In the genomic region with DNA sequence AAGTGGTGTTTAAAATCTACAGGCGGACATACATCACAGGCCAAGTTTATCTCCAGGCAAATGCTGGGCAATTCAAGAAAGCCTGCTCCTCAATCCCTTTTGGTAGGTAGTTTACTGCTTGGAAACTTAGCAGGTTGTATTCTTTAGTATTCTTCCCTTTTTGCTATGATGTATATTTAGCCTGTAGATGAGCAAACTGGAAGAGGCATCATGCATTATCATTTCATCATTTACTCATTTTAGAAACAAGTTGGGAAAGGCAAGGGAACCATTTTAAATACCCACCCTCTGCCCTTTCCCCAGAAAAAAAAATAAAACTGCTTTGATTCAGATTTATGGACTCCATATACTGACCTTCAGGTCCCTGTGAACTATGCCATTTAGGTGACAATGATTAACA, we compare ENCODE assay signal across 10 cellular contexts.
A peak's percentile ranks its signal among the peaks of the same experiment; 100 is the strongest.
DNase-seq lines count a peak whose midpoint lies in the region; ATAC-seq, FAIRE-seq and TF ChIP-seq lines count a peak whose summit lies in the region.
"Had no signal": no experiment of that assay in that cellular context is flagged by ENCODE, and none has a peak within 500 bp of the region (broad histone marks: within the 10 kb centered on the region; RNA-seq: fewer than 3 reads in every experiment).

No MANE protein-coding gene starts in this region.

- POLR2A ChIA-PET in CD4-positive, alpha-beta T cell (lab: Charles Lee) = interaction anchor here (1.1 to 2.2 kb wide), 8 partner anchors 9 to 357 kb away, joined by 3 to 20 read pairs (median 6); no protein-coding TSS in a partner anchor

- H3K27me3 ChIP-seq in CD4-positive, alpha-beta T cell (ENCODE audit: control insufficient read depth, insufficient read depth, low read length) = no peaks in the 10 kb centered on the region
- H3K27me3 ChIP-seq in osteoblast (ENCODE audit: insufficient read depth, low read length) = no peaks in the 10 kb centered on the region

- H3K27ac ChIP-seq in CD4-positive, alpha-beta T cell (ENCODE audit: low read depth, low read length) = no peak overlapping the region
- H3K27ac ChIP-seq in coronary artery (peak overlapping the region; percentile 19 to 35), osteoblast (ENCODE audit: low read depth, low read length) (peak overlapping the region; percentile 31)
- H3K27ac ChIP-seq: SK-N-MC had no signal

- no peak for TF ChIP-seq CTCF in CD4-positive, alpha-beta T cell (IDR thresholded peaks at IDR 0.05)
- no peak for TF ChIP-seq CTCF in coronary artery (IDR thresholded peaks at IDR 0.05)
- no peak for TF ChIP-seq CTCF in osteoblast (IDR thresholded peaks at IDR 0.05; ENCODE audit: extremely low read depth, low read depth, low read length)

- peaks cover 13% of the 10 kb centered on the region for H3K4me1 ChIP-seq in osteoblast (ENCODE audit: insufficient read depth, low read length)

- DNase-seq in CD4-positive, alpha-beta T cell = no peak
- DNase-seq in HTR-8/SVneo (ENCODE audit: insufficient read length, low spot score) (no peak), coronary artery (ENCODE audit: low spot score) (no peak), osteoblast (ENCODE audit: insufficient read length, low spot score, missing footprints) (no peak), RPMI8226 (no peak), 8988T (no peak)
- DNase-seq in activated effector memory CD4-positive, alpha-beta T cell treated with Interleukin-2 at 50 U/mL for 16 hours = no peak
- DNase-seq in stimulated activated CD4-positive, alpha-beta T cell treated with anti-CD3 and anti-CD28 coated beads, Interleukin-4, amount 100 ng/mL, for 24 hours = no peak
- DNase-seq: activated CD4-positive, alpha-beta T cell treated with anti-CD3 and anti-CD28 coated beads for 48 hours had no signal

- H3K36me3 Mint-ChIP-seq in CD4-positive, alpha-beta T cell (ENCODE audit: low read depth) = peaks cover 23% of the 10 kb centered on the region

- peaks cover 10% of the 10 kb centered on the region for H3K79me2 ChIP-seq in osteoblast (ENCODE audit: insufficient read depth, low read length)

- no peaks in the 10 kb centered on the region for H3K9me3 Mint-ChIP-seq in CD4-positive, alpha-beta T cell

- intact Hi-C loops in CD4-positive, alpha-beta T cell (cut with DNase I, micrococcal nuclease) = loop anchor here in 1 of 2 experiments (5.0 to 10.0 kb wide), 5 partner anchors 154 to 834 kb away; a partner anchor contains a TSS

- H3K4me1 Mint-ChIP-seq in CD4-positive, alpha-beta T cell (ENCODE audit: low read depth) = peaks cover 11% of the 10 kb centered on the region

- H3K4me3 ChIP-seq in coronary artery (no peak overlapping the region), osteoblast (ENCODE audit: insufficient read depth, low read length) (no peak overlapping the region)
- H3K4me3 ChIP-seq: SK-N-MC had no signal

- H3K27ac Mint-ChIP-seq in CD4-positive, alpha-beta T cell = peak overlapping the region; percentile 68

- H3K9me3 ChIP-seq in CD4-positive, alpha-beta T cell (ENCODE audit: control insufficient read depth, low read length) = no peaks in the 10 kb centered on the region
- H3K9me3 ChIP-seq in osteoblast (ENCODE audit: low read depth, low read length) = no peaks in the 10 kb centered on the region

- FAIRE-seq in HTR-8/SVneo (lab: Jason Lieb, UNC) = peak; percentile 13

- no peaks in the 10 kb centered on the region for H3K27me3 Mint-ChIP-seq in CD4-positive, alpha-beta T cell

- CTCF ChIA-PET in CD4-positive, alpha-beta T cell (lab: Charles Lee) = interaction anchor here (0.7 to 2.1 kb wide), 30 partner anchors 9 to 356 kb away, joined by 3 to 20 read pairs (median 5); a partner anchor contains a TSS

- H3K4me2 ChIP-seq in osteoblast (ENCODE audit: insufficient read depth, low read length) = no peak overlapping the region

- H3K36me3 ChIP-seq in osteoblast (ENCODE audit: insufficient read depth, low read length) = peaks cover 28% of the 10 kb centered on the region

- no peak overlapping the region for H2AFZ ChIP-seq in osteoblast (ENCODE audit: low read length)

- ATAC-seq in CD4-positive, alpha-beta T cell (ENCODE audit: poor library complexity) = no peak

- no peaks in the 10 kb centered on the region for H4K20me1 ChIP-seq in osteoblast (ENCODE audit: insufficient read depth, low read length)

- H3K4me3 Mint-ChIP-seq in CD4-positive, alpha-beta T cell = no peak overlapping the region
